Comparison of ENCODE assay signal across 9 cellular contexts in the genomic region with DNA sequence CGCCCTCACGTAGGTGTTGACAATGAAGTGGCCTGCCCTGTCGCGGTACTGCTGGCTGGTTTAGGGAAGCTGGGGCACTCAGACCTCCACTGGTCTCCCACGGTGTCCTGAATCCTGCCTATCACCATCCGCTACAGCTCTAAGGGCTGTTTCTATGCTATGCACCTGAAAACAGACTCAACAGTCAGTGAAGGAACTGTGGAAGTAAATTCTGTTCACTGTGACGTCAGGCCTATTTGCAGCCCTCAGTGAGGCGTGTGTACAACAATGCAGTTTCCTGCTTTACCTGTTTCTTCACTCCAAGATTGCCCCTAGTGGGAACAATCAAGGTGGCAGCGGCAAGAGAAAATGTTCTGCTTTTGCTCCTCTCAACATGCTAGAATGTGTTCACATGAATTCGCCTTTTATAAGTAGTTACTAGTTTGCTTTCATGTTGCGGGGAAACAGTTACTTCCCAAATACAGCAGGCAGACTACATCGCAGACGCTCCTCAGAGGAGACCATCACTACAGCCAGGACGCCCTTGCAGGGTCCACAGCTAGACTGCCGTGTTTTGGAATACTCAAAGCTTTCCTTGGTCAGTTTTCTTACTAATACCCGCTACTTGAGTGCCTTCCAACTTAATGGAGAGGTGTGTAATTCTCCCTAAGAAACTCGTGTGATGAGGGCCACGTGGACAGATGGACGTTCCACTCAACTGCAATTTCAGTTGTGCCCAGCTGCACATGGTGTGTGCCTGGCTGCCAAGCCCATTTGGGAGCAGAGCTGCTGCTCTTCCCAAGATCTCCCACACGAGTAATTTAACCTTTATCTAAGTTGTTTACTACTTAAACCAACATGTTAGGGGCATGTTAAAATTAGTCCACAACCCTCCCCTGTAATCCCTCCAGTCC. TPM values are rescaled to one million over a fixed set of nuclear protein-coding genes. Genes with fewer than 3 reads are reported as not detected.
DNase-seq lines count a peak whose midpoint lies in the region; ATAC-seq and TF ChIP-seq lines count a peak whose summit lies in the region.
"Had no signal": no experiment of that assay in that cellular context is flagged by ENCODE, and none has a peak within 500 bp of the region (broad histone marks: within the 10 kb centered on the region; RNA-seq: fewer than 3 reads in every experiment).

No MANE protein-coding gene starts in this region.

- peaks cover 100% of the 10 kb centered on the region for H3K36me3 Mint-ChIP-seq in Caco-2 (ENCODE audit: insufficient read depth, unreplicated experiment)
- peaks cover 56% of the 10 kb centered on the region for H3K36me3 Mint-ChIP-seq in GM23338 (ENCODE audit: low read depth)

- DNase-seq in Caco-2 (peak; percentile 78 to 81), GM23338 (ENCODE audit: low spot score) (peak; percentile 73), NCI-H524 treated with DMSO at 0.1 percent for 48 hours (lab: John Stamatoyannopoulos, UW) (peak; percentile 55), retinal pigment epithelial cell (ENCODE audit: low read depth) (no peak), ascending aorta (ENCODE audit: low spot score in 2 of 2) (no peak)

- H3K27me3 ChIP-seq in Caco-2 (replicated peaks; ENCODE audit: control insufficient read depth, insufficient read depth, low read length) (no peaks in the 10 kb centered on the region), GM23338 (ENCODE audit: insufficient read depth) (no peaks in the 10 kb centered on the region), duodenal mucosa (ENCODE audit: control insufficient read depth in 1 of 2, insufficient read depth in 2 of 2, low read length in 2 of 2) (no peaks in the 10 kb centered on the region), ascending aorta (no peaks in the 10 kb centered on the region)

- peak overlapping the region; percentile 82 for H3K27ac Mint-ChIP-seq in Caco-2 (ENCODE audit: unreplicated experiment)
- peak overlapping the region; percentile 92 for H3K27ac Mint-ChIP-seq in GM23338

- 0 out of 2 replicates have a peak overlapping the region, but pooled peaks have one; percentile 18 for H3K4me2 ChIP-seq in GM23338

- H3K4me3 Mint-ChIP-seq in Caco-2 (ENCODE audit: unreplicated experiment) (peak overlapping the region; percentile 28), GM23338 (no peak overlapping the region; the same call in 2 of the 3 replicates)

- peaks cover 19% of the 10 kb centered on the region for H3K79me2 ChIP-seq in GM23338 (replicated peaks; ENCODE audit: insufficient read depth)

- ATAC-seq in GM23338, result peak; percentile 38
- no peak for ATAC-seq in HG03108 (IDR thresholded peaks at IDR 0.05; ENCODE audit: unreplicated experiment)
- ATAC-seq in GM18873 (IDR thresholded peaks at IDR 0.05; ENCODE audit: low FRiP score, unreplicated experiment), result no peak

- no peaks in the 10 kb centered on the region for H3K9me2 ChIP-seq in GM23338 (ENCODE audit: insufficient read depth)

- intact Hi-C loops in Caco-2 (cut with micrococcal nuclease; ENCODE audit: unreplicated experiment), result loop anchor here (1.0 kb wide), 4 partner anchors 20 to 108 kb away; no protein-coding TSS in a partner anchor
- intact Hi-C loops in ascending aorta (cut with DNase I), result loop anchor here (1.0 to 2.0 kb wide), 3 partner anchors 24 to 108 kb away; no protein-coding TSS in a partner anchor

- no peaks in the 10 kb centered on the region for H3K27me3 Mint-ChIP-seq in Caco-2 (ENCODE audit: insufficient read depth, unreplicated experiment)
- H3K27me3 Mint-ChIP-seq in GM23338 (ENCODE audit: insufficient read depth, low read depth, poor library complexity), result peaks cover 25% of the 10 kb centered on the region

- TF ChIP-seq CTCF in Caco-2 (IDR thresholded peaks at IDR 0.05; ENCODE audit: insufficient read depth in 1 of 2, low read depth in 1 of 2, low read length in 1 of 2, severe bottlenecking in 1 of 2, unreplicated experiment in 1 of 2), result peak; percentile 16 to 75
- TF ChIP-seq CTCF in GM23338 (conservative IDR thresholded peaks at IDR 0.05; ENCODE audit: low read depth in 2 of 2), result peak in 1 of 2 experiments; percentile 31; a peak in 3 of 4 replicates
- peak; percentile 39 for TF ChIP-seq CTCF in retinal pigment epithelial cell (conservative IDR thresholded peaks at IDR 0.05; ENCODE audit: low read depth, low read length)
- no peak for TF ChIP-seq CTCF in ascending aorta (IDR thresholded peaks at IDR 0.05)

- no peak overlapping the region for H2AFZ ChIP-seq in GM23338

- peak overlapping the region; percentile 93 for H3K27ac ChIP-seq in GM23338 (ENCODE audit: low read depth)
- peak overlapping the region; percentile 48 for H3K27ac ChIP-seq in duodenal mucosa (ENCODE audit: low read depth, low read length)
- no peak overlapping the region for H3K27ac ChIP-seq in ascending aorta

- CTCF ChIA-PET in Caco-2 (lab: Charles Lee), result interaction anchor here (0.5 to 2.6 kb wide), 11 partner anchors 8 to 211 kb away, joined by 3 to 13 read pairs (median 3); no protein-coding TSS in a partner anchor

- H3K36me3 ChIP-seq in Caco-2 (ENCODE audit: control insufficient read depth, insufficient read depth, low read length), result peaks cover 18% of the 10 kb centered on the region
- peaks cover 51% of the 10 kb centered on the region for H3K36me3 ChIP-seq in GM23338 (ENCODE audit: insufficient read depth)
- H3K36me3 ChIP-seq in duodenal mucosa (ENCODE audit: control insufficient read depth in 1 of 2, insufficient read depth in 2 of 2, low read length in 2 of 2), result peaks cover 46 to 64% of the 10 kb centered on the region in 2 donors
- peaks cover 33 to 59% of the 10 kb centered on the region in 2 donors for H3K36me3 ChIP-seq in ascending aorta

- H3K4me1 ChIP-seq in Caco-2 (peaks cover 13% of the 10 kb centered on the region), GM23338 (ENCODE audit: insufficient read depth) (peaks cover 38% of the 10 kb centered on the region), duodenal mucosa (ENCODE audit: control insufficient read depth in 1 of 2, insufficient read depth in 2 of 2, low read length in 2 of 2) (peaks cover 31 to 32% of the 10 kb centered on the region in 2 donors), ascending aorta (peaks cover 8 to 26% of the 10 kb centered on the region in 2 donors)

- H3K9ac ChIP-seq in duodenal mucosa (ENCODE audit: low read depth in 1 of 2, low read length in 2 of 2), result peak overlapping the region; percentile 19 to 42

- H3K4me3 ChIP-seq in Caco-2 (ENCODE audit: low read depth, low read length) (no peak overlapping the region), GM23338 (no peak overlapping the region; the same call in 1 of the 2 replicates), duodenal mucosa (ENCODE audit: low read depth in 1 of 2, low read length in 2 of 2) (peak overlapping the region in 1 of 2 donors; percentile 18), retinal pigment epithelial cell (ENCODE audit: low read length) (no peak overlapping the region), ascending aorta (no peak overlapping the region)

- H3K4me1 Mint-ChIP-seq in Caco-2 (ENCODE audit: low read depth, unreplicated experiment) (peaks cover 28% of the 10 kb centered on the region), GM23338 (peaks cover 43% of the 10 kb centered on the region)

- peaks cover 70% of the 10 kb centered on the region for H3F3A ChIP-seq in GM23338 (replicated peaks; ENCODE audit: low read depth)

- no TSS peak for BruUV-seq in Caco-2 (replicated peaks; lab: Mats Ljungman, UMichigan)

- peaks cover 55% of the 10 kb centered on the region for H4K20me1 ChIP-seq in GM23338 (replicated peaks; ENCODE audit: insufficient read depth)

- H3K9me3 Mint-ChIP-seq in Caco-2 (ENCODE audit: unreplicated experiment) (no peaks in the 10 kb centered on the region), GM23338 (no peaks in the 10 kb centered on the region)

- POLR2A ChIA-PET in Caco-2 (lab: Charles Lee), result no interaction called here

- no peaks in the 10 kb centered on the region for H3K9me3 ChIP-seq in Caco-2
- no peaks in the 10 kb centered on the region for H3K9me3 ChIP-seq in duodenal mucosa (ENCODE audit: control insufficient read depth in 1 of 2, low read length in 2 of 2)
- H3K9me3 ChIP-seq in ascending aorta, result no peaks in the 10 kb centered on the region

TF ChIP-seq in GM23338, 12 proteins besides CTCF, POLR2A, EP300 and RAD21:
- TF ChIP-seq NANOG (IDR thresholded peaks at IDR 0.05; ENCODE audit: borderline replicate concordance), result no peak
- TF ChIP-seq, protein P1, sequence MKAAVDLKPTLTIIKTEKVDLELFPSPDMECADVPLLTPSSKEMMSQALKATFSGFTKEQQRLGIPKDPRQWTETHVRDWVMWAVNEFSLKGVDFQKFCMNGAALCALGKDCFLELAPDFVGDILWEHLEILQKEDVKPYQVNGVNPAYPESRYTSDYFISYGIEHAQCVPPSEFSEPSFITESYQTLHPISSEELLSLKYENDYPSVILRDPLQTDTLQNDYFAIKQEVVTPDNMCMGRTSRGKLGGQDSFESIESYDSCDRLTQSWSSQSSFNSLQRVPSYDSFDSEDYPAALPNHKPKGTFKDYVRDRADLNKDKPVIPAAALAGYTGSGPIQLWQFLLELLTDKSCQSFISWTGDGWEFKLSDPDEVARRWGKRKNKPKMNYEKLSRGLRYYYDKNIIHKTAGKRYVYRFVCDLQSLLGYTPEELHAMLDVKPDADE (IDR thresholded peaks at IDR 0.05), result no peak
- no peak for TF ChIP-seq JUNB (IDR thresholded peaks at IDR 0.05; ENCODE audit: unreplicated experiment)
- TF ChIP-seq POLR2AphosphoS5 (IDR thresholded peaks at IDR 0.05; ENCODE audit: low read depth), result no peak
- TF ChIP-seq CREB1 (CRISPR knock-in tag; IDR thresholded peaks at IDR 0.05; ENCODE audit: low read depth), result peak; percentile 73

RNA-seq across cellular contexts. Expression of a gene that starts 25.4 kb away (rescaled TPM):
- 120 and 122 TPM in 2 replicates for total RNA-seq in Caco-2 (2022)
- total RNA-seq in GM23338 (2014; rRNA removed; shearing (Covaris generic)), result 147 and 162 TPM in 2 replicates
- polyA plus RNA-seq in GM23338 (2016; fragmentation: Nextera tagmentation; extraction: Ambion mirVana), result 61.5 and 72.4 TPM in 2 replicates
- total RNA-seq in ascending aorta, result 42.4 TPM

RNA-seq across cellular contexts. Expression of a gene that starts 37.0 kb away (rescaled TPM):
- total RNA-seq in Caco-2 (2022), result 129 and 133 TPM in 2 replicates
- total RNA-seq in GM23338 (2014; rRNA removed; shearing (Covaris generic)), result 102 and 106 TPM in 2 replicates
- polyA plus RNA-seq in GM23338 (2016; fragmentation: Nextera tagmentation; extraction: Ambion mirVana), result 41.7 and 41.8 TPM in 2 replicates
- total RNA-seq in ascending aorta, result 9.2 TPM

RNA-seq across cellular contexts. Expression of a gene that starts 39.3 kb away (rescaled TPM):
- 14.6 and 15.1 TPM in 2 replicates for total RNA-seq in Caco-2 (2022)
- 18.8 and 19.3 TPM in 2 replicates for total RNA-seq in GM23338 (2014; rRNA removed; shearing (Covaris generic))
- 5.4 and 5.8 TPM in 2 replicates for polyA plus RNA-seq in GM23338 (2016; fragmentation: Nextera tagmentation; extraction: Ambion mirVana)
- total RNA-seq in ascending aorta, result 1.1 TPM

RNA-seq across cellular contexts. Expression of a gene that starts 51.6 kb away (rescaled TPM):
- total RNA-seq in Caco-2 (2022), result 64.7 and 77.4 TPM in 2 replicates
- 24.2 and 32.0 TPM in 2 replicates for total RNA-seq in GM23338 (2014; rRNA removed; shearing (Covaris generic))
- polyA plus RNA-seq in GM23338 (2016; fragmentation: Nextera tagmentation; extraction: Ambion mirVana), result 36.1 and 39.3 TPM in 2 replicates
- total RNA-seq in ascending aorta, result 30.0 TPM
- total RNA-seq: LHCN-M2 had no signal

Comparison
In these comparisons a context has a peak if more than half of its experiments do, and no peak if none do; other contexts are left out.
1. DNase-seq: peak in Caco-2 (2 of 2), GM23338 (single experiment) and NCI-H524 treated with DMSO at 0.1 percent for 48 hours (single experiment); none in retinal pigment epithelial cell (single experiment) and ascending aorta (0 of 2).
2. CTCF ChIP-seq: peak in Caco-2 (2 of 2) and retinal pigment epithelial cell (single experiment); none in ascending aorta (0 of 3).
3. H3K27ac ChIP-seq: peak in GM23338 (single experiment) and duodenal mucosa (single experiment); none in ascending aorta (0 of 2).
4. RNA of a gene that starts 37.0 kb away (total RNA-seq): 129 to 133 TPM in Caco-2 and 102 to 106 TPM in GM23338; 9.2 TPM in ascending aorta (single experiment); every median in the first group is over 10 times any median in the second.